Comparison of ENCODE assay signal across 14 cellular contexts in genomic region chr4:119343293-119343692, GRCh38. TPM values are rescaled to one million over a fixed set of nuclear protein-coding genes. Genes with fewer than 3 reads are reported as not detected.
"Had no signal": no experiment of that assay in that cellular context is flagged by ENCODE, and none has a peak within 500 bp of the region (broad histone marks: within the 10 kb centered on the region; RNA-seq: fewer than 3 reads in every experiment).

No MANE protein-coding gene starts in this region.

RNA-seq across cellular contexts. Expression of gene FABP2, which starts 21.4 kb away (rescaled TPM):
- total RNA-seq: activated B cell treated with CpG ODN at 0.5 μM for 24 hours; activated CD4-positive, alpha-beta memory T cell treated with anti-CD3 and anti-CD28 coated beads for 36 hours; activated CD4-positive, alpha-beta memory T cell treated with anti-CD3 and anti-CD28 coated beads, Interleukin-2, amount 10 ng/mL, durations not matched to agents 7 days and 5 days; activated CD4-positive, alpha-beta T cell treated with anti-CD3 and anti-CD28 coated beads for 36 hours; activated CD4-positive, alpha-beta T cell treated with anti-CD3 and anti-CD28 coated beads, Interleukin-2, amount 10 ng/mL, durations not matched to agents 24 days and 14 days; activated CD4-positive, alpha-beta T cell treated with anti-CD3 and anti-CD28 coated beads, Interleukin-2, amount 10 ng/mL, durations not matched to agents 7 days and 5 days; activated CD8-positive, alpha-beta memory T cell treated with anti-CD3 and anti-CD28 coated beads for 36 hours; activated CD8-positive, alpha-beta memory T cell treated with anti-CD3 and anti-CD28 coated beads, Interleukin-2, amount 10 ng/mL, durations not matched to agents 7 days and 5 days; activated CD8-positive, alpha-beta T cell treated with anti-CD3 and anti-CD28 coated beads for 36 hours; activated CD8-positive, alpha-beta T cell treated with anti-CD3 and anti-CD28 coated beads, Interleukin-2, amount 10 ng/mL, durations not matched to agents 7 days and 5 days; T-helper 1 cell treated with Interleukin-12 subunit alpha and Interleukin-12 subunit beta and Interleukin-4 antibody, amounts not matched to agents 30 ng/mL and 1 ng/mL, for 36 hours; T-helper 17 cell; T-helper 2 cell treated with Interferon-gamma antibody and Interleukin-4, amounts not matched to agents 100 ng/mL and 5 ng/mL, for 36 hours; WTC11 had no signal
